27 cellular contexts compared by ENCODE assay signal in the genomic region with DNA sequence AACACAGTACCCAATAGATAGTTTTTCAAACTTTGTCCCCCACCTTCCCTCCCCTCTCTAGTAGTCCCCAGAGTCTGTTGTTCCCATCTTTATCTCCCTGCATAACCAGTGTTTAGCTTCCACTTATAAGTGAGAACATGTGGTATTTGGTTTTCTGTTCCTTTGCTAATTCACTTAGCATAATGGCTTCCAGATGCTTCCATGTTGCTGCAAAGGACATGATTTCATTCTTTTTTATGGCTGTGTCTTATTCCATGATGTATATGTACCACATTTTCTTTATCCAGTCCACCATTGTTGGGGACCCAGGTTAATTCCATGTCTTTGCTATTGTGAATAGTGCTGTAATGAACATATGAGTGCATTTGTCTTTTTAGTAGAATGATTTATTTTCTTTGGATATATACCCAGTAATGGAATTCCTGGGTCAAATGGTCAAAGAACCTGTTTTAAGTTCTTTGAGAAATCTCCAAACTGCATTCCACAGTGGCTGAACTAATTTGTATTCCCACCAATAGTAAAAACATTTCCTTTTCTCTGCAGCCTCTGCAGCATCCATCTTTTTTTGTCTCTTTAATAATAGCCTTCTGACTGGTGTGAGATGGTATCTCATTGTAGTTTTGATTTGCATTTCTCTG.
DNase-seq lines count a peak whose midpoint lies in the region; ATAC-seq and TF ChIP-seq lines count a peak whose summit lies in the region.
"Had no signal": no experiment of that assay in that cellular context is flagged by ENCODE, and none has a peak within 500 bp of the region (broad histone marks: within the 10 kb centered on the region; RNA-seq: fewer than 3 reads in every experiment).

No MANE protein-coding gene starts in this region.

- no peaks in the 10 kb centered on the region for H3K79me2 ChIP-seq in PC-9 (ENCODE audit: low read depth)

- CTCF ChIA-PET in PC-9 (lab: Charles Lee), result no interaction called here

- no peaks in the 10 kb centered on the region for H3K9me2 ChIP-seq in PC-9 (ENCODE audit: insufficient read depth)

- BruUV-seq in PC-9 (replicated peaks; lab: Mats Ljungman, UMichigan), result no TSS peak

- TF ChIP-seq CTCF in PC-9 (conservative IDR thresholded peaks at IDR 0.05), result no peak
- no peak for TF ChIP-seq CTCF in dorsolateral prefrontal cortex (IDR thresholded peaks at IDR 0.05 in 54 of 56, conservative IDR thresholded peaks at IDR 0.05 in 2 of 56; ENCODE audit: low read depth in 1 of 56, partially characterized antibody in 56 of 56)

- no peak overlapping the region for H3K27ac ChIP-seq in PC-9
- peak overlapping the region in 35 of 59 donors; percentile 11 to 87 (median 74) for H3K27ac ChIP-seq in dorsolateral prefrontal cortex
- H3K27ac ChIP-seq: KMS-11, left ventricle myocardium inferior, ovary, right lobe of liver had no signal

- no peaks in the 10 kb centered on the region for H3K36me3 ChIP-seq in PC-9 (ENCODE audit: low read depth)
- H3K36me3 ChIP-seq: left ventricle myocardium inferior, ovary, right lobe of liver had no signal

- peaks cover 24% of the 10 kb centered on the region for H3K4me1 ChIP-seq in PC-9 (replicated peaks; ENCODE audit: insufficient read depth)
- H3K4me1 ChIP-seq: left ventricle myocardium inferior, right lobe of liver had no signal

- DNase-seq in EL, result peak; percentile 72
- peak in 1 of 2 experiments; percentile 77 for DNase-seq in PC-9
- no peak for DNase-seq in dorsolateral prefrontal cortex
- peak; percentile 41 for DNase-seq in pulmonary artery endothelial cell (ENCODE audit: low read depth, low spot score)
- DNase-seq in activated CD4-positive, alpha-beta T cell treated with anti-CD3 and anti-CD28 coated beads, Interleukin-2, amount 50 U/mL, for 1 hour, result no peak
- DNase-seq in globus pallidus (ENCODE audit: low spot score), result no peak
- DNase-seq in activated T-cell treated with anti-CD3 and anti-CD28 coated beads, Interleukin-2, amount 50 U/mL, for 1 hour, result no peak
- DNase-seq: activated CD4-positive, alpha-beta T cell treated with anti-CD3 and anti-CD28 coated beads for 1 hour; activated naive CD4-positive, alpha-beta T cell; activated T-cell treated with anti-CD3 and anti-CD28 coated beads, Interleukin-2, amount 50 U/mL, for 24 hours; central memory CD4-positive, alpha-beta T cell; DMS 273 treated with DMSO at 0.1 percent for 48 hours; effector memory CD4-positive, alpha-beta T cell; immature natural killer cell; left ventricle myocardium inferior; midbrain; MV-4-11; natural killer cell; NCI-H187; NCI-H82; ovary; right lobe of liver; stimulated activated CD8-positive, alpha-beta memory T cell treated with anti-CD3 and anti-CD28 coated beads, Interleukin-4, amount 100 ng/mL, for 48 hours; T-cell had no signal

- no peaks in the 10 kb centered on the region; the same call in 1 of the 2 replicates for H3K9me3 ChIP-seq in PC-9 (ENCODE audit: insufficient read depth, low read depth)
- H3K9me3 ChIP-seq: ovary, right lobe of liver had no signal

- H3F3A ChIP-seq in PC-9 (ENCODE audit: insufficient read depth, low read depth), result peaks cover 11% of the 10 kb centered on the region; the same call in 1 of the 2 replicates

- ATAC-seq in HG02588 (IDR thresholded peaks at IDR 0.05; ENCODE audit: unreplicated experiment), result no peak
- ATAC-seq: natural killer cell, right lobe of liver, Right ventricle myocardium inferior, T-cell had no signal

- H3K27me3 ChIP-seq in PC-9 (ENCODE audit: insufficient read depth, low read depth) (no peaks in the 10 kb centered on the region), dorsolateral prefrontal cortex (no peaks in the 10 kb centered on the region)
- H3K27me3 ChIP-seq: ovary, right lobe of liver had no signal

- H2AFZ ChIP-seq in PC-9, result no peak overlapping the region

- POLR2A ChIA-PET in PC-9 (lab: Charles Lee; ENCODE audit: unreplicated experiment), result no interaction called here

- H4K20me1 ChIP-seq in PC-9 (ENCODE audit: insufficient read depth), result no peaks in the 10 kb centered on the region

- peak overlapping the region; percentile 5; the same call in 1 of the 2 replicates for H3K4me2 ChIP-seq in PC-9
- H3K4me2 ChIP-seq: KMS-11 had no signal

- intact Hi-C loops in PC-9 (cut with micrococcal nuclease; ENCODE audit: unreplicated experiment), result no loop called here
- intact Hi-C loops in dorsolateral prefrontal cortex (cut with DNase I), result loop anchor here in 1 of 2 donors (10.0 kb wide), 1 partner anchor 123 kb away; a partner anchor contains a TSS

- H3K4me3 ChIP-seq in PC-9, result no peak overlapping the region
- H3K4me3 ChIP-seq in dorsolateral prefrontal cortex, result no peak overlapping the region
- H3K4me3 ChIP-seq: left ventricle myocardium inferior, ovary, right lobe of liver had no signal

Comparison
In these comparisons a context has a peak if more than half of its experiments do, and no peak if none do; other contexts are left out.
1. DNase-seq: peak in EL (single experiment) and pulmonary artery endothelial cell (single experiment); none in dorsolateral prefrontal cortex (0 of 10), activated CD4-positive, alpha-beta T cell treated with anti-CD3 and anti-CD28 coated beads, Interleukin-2, amount 50 U/mL, for 1 hour (single experiment), globus pallidus (single experiment) and activated T-cell treated with anti-CD3 and anti-CD28 coated beads, Interleukin-2, amount 50 U/mL, for 1 hour (single experiment).